16 cellular contexts compared by ENCODE assay signal in genomic region chr12:69886101-69886500, GRCh38.
A peak's percentile ranks its signal among the peaks of the same experiment; 100 is the strongest.
DNase-seq lines count a peak whose midpoint lies in the region; ATAC-seq and TF ChIP-seq lines count a peak whose summit lies in the region.
"Had no signal": no experiment of that assay in that cellular context is flagged by ENCODE, and none has a peak within 500 bp of the region (broad histone marks: within the 10 kb centered on the region; RNA-seq: fewer than 3 reads in every experiment).

No MANE protein-coding gene starts in this region.

- intact Hi-C loops in tibial artery (cut with DNase I; ENCODE audit: low total_unique reads) = loop anchor here (10.0 kb wide), 1 partner anchor 509 kb away; no protein-coding TSS in a partner anchor

- H4K20me1 ChIP-seq in OCI-LY1 (ENCODE audit: insufficient read depth, low read length) = no peaks in the 10 kb centered on the region

- H3K4me3 ChIP-seq in OCI-LY1 (ENCODE audit: low read depth, low read length, poor library complexity, severe bottlenecking) (no peak overlapping the region), tibial artery (no peak overlapping the region), right atrium auricular region (no peak overlapping the region)
- H3K4me3 ChIP-seq: Peyer's patch had no signal

- no peaks in the 10 kb centered on the region for H3K27me3 ChIP-seq in OCI-LY1 (ENCODE audit: insufficient read depth, low read length)
- H3K27me3 ChIP-seq in tibial artery = no peaks in the 10 kb centered on the region
- H3K27me3 ChIP-seq in right atrium auricular region = no peaks in the 10 kb centered on the region
- H3K27me3 ChIP-seq: Peyer's patch had no signal

- no peaks in the 10 kb centered on the region for H3K9me3 ChIP-seq in OCI-LY1 (ENCODE audit: low read length)
- H3K9me3 ChIP-seq in tibial artery = no peaks in the 10 kb centered on the region
- no peaks in the 10 kb centered on the region for H3K9me3 ChIP-seq in right atrium auricular region
- H3K9me3 ChIP-seq: Peyer's patch had no signal

- DNase-seq in NCI-H1092 (lab: John Stamatoyannopoulos, UW) = peak; percentile 39
- DNase-seq in NCI-H2171 (lab: John Stamatoyannopoulos, UW) = peak; percentile 38
- DNase-seq in myocyte (ENCODE audit: low read depth) = peak; percentile 80
- no peak for DNase-seq in tibial artery
- DNase-seq in COLO829 (ENCODE audit: low spot score) = no peak
- DNase-seq in right atrium auricular region (ENCODE audit: low spot score) = no peak
- DNase-seq: CD8-positive, alpha-beta T cell; H9; KG1; MM.1S; NCI-H2081 treated with DMSO at 0.1 percent for 48 hours; NCI-H526; Peyer's patch; SW 1271 had no signal

- H3K4me2 ChIP-seq in OCI-LY1 (ENCODE audit: low read length) = no peak overlapping the region

- no peak for ATAC-seq in activated CD4-positive, CD25-positive, alpha-beta regulatory T cell treated with anti-CD3 and anti-CD28 coated beads, Interleukin-2, amount 50 U/mL, for 24 hours
- ATAC-seq: CD8-positive, alpha-beta T cell had no signal

- H3F3A ChIP-seq in OCI-LY1 (ENCODE audit: insufficient read depth, low read length) = no peaks in the 10 kb centered on the region

- peak overlapping the region; percentile 79 for H3K27ac ChIP-seq in OCI-LY1 (ENCODE audit: low read depth, low read length, poor library complexity, severe bottlenecking)
- H3K27ac ChIP-seq in tibial artery = no peak overlapping the region
- no peak overlapping the region for H3K27ac ChIP-seq in right atrium auricular region
- H3K27ac ChIP-seq: Peyer's patch had no signal

- no peak overlapping the region for H3K9ac ChIP-seq in OCI-LY1 (ENCODE audit: low read length)

- H3K9me2 ChIP-seq in OCI-LY1 (ENCODE audit: low read depth, low read length) = no peaks in the 10 kb centered on the region

- H2AFZ ChIP-seq in OCI-LY1 (ENCODE audit: low read length) = no peak overlapping the region

- no peak for TF ChIP-seq CTCF in OCI-LY1 (IDR thresholded peaks at IDR 0.05; ENCODE audit: low read length)
- no peak for TF ChIP-seq CTCF in tibial artery (IDR thresholded peaks at IDR 0.05)
- no peak for TF ChIP-seq CTCF in right atrium auricular region (IDR thresholded peaks at IDR 0.05)

- H3K79me2 ChIP-seq in OCI-LY1 (ENCODE audit: insufficient read depth, low read length) = no peaks in the 10 kb centered on the region

- H3K36me3 ChIP-seq in OCI-LY1 (ENCODE audit: insufficient read depth, low read length) (no peaks in the 10 kb centered on the region), tibial artery (no peaks in the 10 kb centered on the region), right atrium auricular region (no peaks in the 10 kb centered on the region)

- H3K4me1 ChIP-seq in OCI-LY1 (ENCODE audit: insufficient read depth, low read length, severe bottlenecking) (peaks cover 43% of the 10 kb centered on the region), tibial artery (peaks cover 0 to 15% (median 0%) of the 10 kb centered on the region in 4 donors), right atrium auricular region (peaks cover 0 to 5% of the 10 kb centered on the region in 2 donors)
- H3K4me1 ChIP-seq: Peyer's patch had no signal

Comparison
In these comparisons a context has a peak if more than half of its experiments do, and no peak if none do; other contexts are left out.
1. DNase-seq: peak in NCI-H1092 (single experiment), NCI-H2171 (single experiment) and myocyte (single experiment); none in tibial artery (0 of 2), COLO829 (single experiment) and right atrium auricular region (single experiment).